ENCODE assay signal across 8 cellular contexts in genomic region chr15:94670436-94671034, GRCh38.
A peak's percentile ranks its signal among the peaks of the same experiment; 100 is the strongest.
DNase-seq lines count a peak whose midpoint lies in the region; ATAC-seq, FAIRE-seq and TF ChIP-seq lines count a peak whose summit lies in the region.

No MANE protein-coding gene starts in this region.

- no peak for TF ChIP-seq EP300 in GM12878 (IDR thresholded peaks at IDR 0.05; ENCODE audit: borderline replicate concordance in 1 of 2, control insufficient read depth in 1 of 2, low read depth in 2 of 2, low read length in 2 of 2)

- H3K4me2 ChIP-seq in GM12878 (ENCODE audit: control insufficient read depth, insufficient read depth): no peak overlapping the region

- BruUV-seq in GM12878 (replicated peaks; lab: Mats Ljungman, UMichigan): no TSS peak

- DNase-seq in AG04450 (ENCODE audit: low read depth, low spot score) (peak; percentile 6), GM13977 (ENCODE audit: low spot score) (peak; percentile 43), NCI-H146 (lab: John Stamatoyannopoulos, UW) (peak; percentile 35), GM12878 (ENCODE audit: low read depth, low spot score) (no peak), kidney epithelial cell (ENCODE audit: low read depth) (no peak), vagina (ENCODE audit: extremely low spot score in 2 of 2) (no peak)
- no peak for DNase-seq in activated CD4-positive, alpha-beta T cell treated with anti-CD3 and anti-CD28 coated beads for 48 hours

- no peaks in the 10 kb centered on the region for H3K4me1 ChIP-seq in GM12878 (ENCODE audit: control insufficient read depth, insufficient read depth, low read length)
- H3K4me1 ChIP-seq in vagina: peaks cover 12% of the 10 kb centered on the region

- TF ChIP-seq RAD21 in GM12878 (IDR thresholded peaks at IDR 0.05; ENCODE audit: insufficient read depth, low read depth, low read length): peak; percentile 79

- SMC1A ChIA-PET in GM12878 (lab: Charles Lee; ENCODE audit: uncharacterized antibody, unreplicated experiment): interaction anchor here (0.6 to 3.6 kb wide), 6 partner anchors 10 to 590 kb away, joined by 3 to 12 read pairs (median 4); no protein-coding TSS in a partner anchor

- no peak overlapping the region for H2AFZ ChIP-seq in GM12878 (ENCODE audit: control insufficient read depth, low read depth, low read length)

- in situ Hi-C loops in GM13977 (cut with MboI; ENCODE audit: low pct_unique_long_range_greater_than_20kb, low sequenced_read_pairs, unreplicated experiment) (no loop called here), GM12878 (cut with MboI) (no loop called here)

- intact Hi-C loops in GM12878 (cut with micrococcal nuclease; ENCODE audit: unreplicated experiment) (loop anchor here (5.0 kb wide), 1 partner anchor 357 kb away; no protein-coding TSS in a partner anchor), vagina (cut with DNase I) (loop anchor here (5.0 kb wide), 1 partner anchor 1672 kb away; no protein-coding TSS in a partner anchor)

- H3K27ac ChIP-seq in AG04450 (ENCODE audit: low read depth, low read length): no peak overlapping the region
- H3K27ac ChIP-seq in GM12878 (ENCODE audit: control insufficient read depth, insufficient read depth): no peak overlapping the region
- peak overlapping the region; percentile 63 for H3K27ac ChIP-seq in vagina

- H3K9me3 ChIP-seq in AG04450 (ENCODE audit: control insufficient read depth, insufficient read depth, low read length): no peaks in the 10 kb centered on the region
- H3K9me3 ChIP-seq in GM12878 (replicated peaks; ENCODE audit: control insufficient read depth, insufficient read depth, low read length): no peaks in the 10 kb centered on the region
- H3K9me3 ChIP-seq in vagina: no peaks in the 10 kb centered on the region

- FAIRE-seq in GM12878 (lab: Jason Lieb, UNC): no peak

- WGBS in GM12878 (ENCODE audit: insufficient coverage, insufficient replicate concordance, low lambda C conversion rate, missing lambda C conversion rate): 2% methylated on average over 3 of the region's 3 CpGs

- no peak for TF ChIP-seq POLR2A in GM12878 (IDR thresholded peaks at IDR 0.05; ENCODE audit: low read depth, low read length)
- TF ChIP-seq POLR2A in vagina (IDR thresholded peaks at IDR 0.05): no peak

- no peaks in the 10 kb centered on the region for H3K36me3 ChIP-seq in GM12878 (ENCODE audit: control insufficient read depth in 2 of 2, insufficient read depth in 2 of 2, low read length in 1 of 2)
- H3K36me3 ChIP-seq in kidney epithelial cell (ENCODE audit: control insufficient read depth, insufficient read depth, low read length): no peaks in the 10 kb centered on the region
- no peaks in the 10 kb centered on the region for H3K36me3 ChIP-seq in vagina

- H3K9ac ChIP-seq in GM12878 (ENCODE audit: control insufficient read depth, insufficient read depth, low read length): no peak overlapping the region

- no peaks in the 10 kb centered on the region for H3K79me2 ChIP-seq in GM12878 (ENCODE audit: control insufficient read depth, insufficient read depth, low read length)

- POLR2A ChIA-PET in AG04450 (lab: Yijun Ruan, JAX): no interaction called here
- POLR2A ChIA-PET in GM12878 (lab: Charles Lee): no interaction called here

- no peak overlapping the region for H3K4me3 ChIP-seq in AG04450 (ENCODE audit: low read depth, low read length)
- no peak overlapping the region for H3K4me3 ChIP-seq in GM12878
- no peak overlapping the region for H3K4me3 ChIP-seq in kidney epithelial cell (ENCODE audit: low read depth, low read length)
- no peak overlapping the region for H3K4me3 ChIP-seq in vagina

- CTCF ChIA-PET in AG04450 (lab: Charles Lee): interaction anchor here (0.6 to 5.1 kb wide), 15 partner anchors 13 to 1656 kb away, joined by 3 to 40 read pairs (median 4); no protein-coding TSS in a partner anchor
- CTCF ChIA-PET in GM12878 (lab: Yijun Ruan, JAX): interaction anchor here (0.7 to 2.1 kb wide), 15 partner anchors 9 to 1656 kb away, joined by 3 to 11 read pairs (median 3); no protein-coding TSS in a partner anchor

- RAD21 ChIA-PET in GM12878 (lab: Charles Lee; ENCODE audit: unreplicated experiment): interaction anchor here (1.0 kb wide), 1 partner anchor 8 kb away, joined by 3 read pairs; no protein-coding TSS in a partner anchor

- no peaks in the 10 kb centered on the region for H4K20me1 ChIP-seq in GM12878 (ENCODE audit: control insufficient read depth, insufficient read depth)

- H3K27me3 ChIP-seq in AG04450 (ENCODE audit: control insufficient read depth, insufficient read depth, low read length) (no peaks in the 10 kb centered on the region), GM12878 (replicated peaks in 1 of 2; ENCODE audit: control insufficient read depth in 2 of 2, insufficient read depth in 2 of 2, low read length in 1 of 2) (no peaks in the 10 kb centered on the region; a peak in 1 of 4 replicates), kidney epithelial cell (ENCODE audit: control insufficient read depth, insufficient read depth, low read length) (no peaks in the 10 kb centered on the region), vagina (no peaks in the 10 kb centered on the region)

- TF ChIP-seq CTCF in AG04450 (IDR thresholded peaks at IDR 0.05; ENCODE audit: low read depth, low read length) (peak; percentile 67), GM13977 (IDR thresholded peaks at IDR 0.05; ENCODE audit: extremely low read depth, insufficient read depth, missing control alignments) (peak; percentile 65), GM12878 (IDR thresholded peaks at IDR 0.05 in 2 of 3, conservative IDR thresholded peaks at IDR 0.05 in 1 of 3; ENCODE audit: control insufficient read depth in 2 of 3, extremely low read depth in 1 of 3, insufficient read depth in 1 of 3, low read depth in 3 of 3, low read length in 3 of 3) (peak; percentile 45 to 66 (median 53); a peak in 5 of 6 replicates), kidney epithelial cell (IDR thresholded peaks at IDR 0.05; ENCODE audit: insufficient read depth, low read length, poor library complexity, severe bottlenecking) (peak; percentile 64), vagina (IDR thresholded peaks at IDR 0.05) (peak; percentile 16 to 79 (median 63))

- ATAC-seq in GM12878 (peak; percentile 60), GM21723 (IDR thresholded peaks at IDR 0.05; ENCODE audit: unreplicated experiment) (no peak)

TF ChIP-seq in GM12878, 131 proteins besides CTCF, POLR2A, EP300 and RAD21:
- TF ChIP-seq FOS (IDR thresholded peaks at IDR 0.05; ENCODE audit: borderline replicate concordance, extremely low read depth, insufficient read length) (no peak), SMC3 (IDR thresholded peaks at IDR 0.05; ENCODE audit: borderline replicate concordance, low read length) (peak; percentile 63; the same call in 1 of the 2 replicates)
- TF ChIP-seq, protein P1, sequence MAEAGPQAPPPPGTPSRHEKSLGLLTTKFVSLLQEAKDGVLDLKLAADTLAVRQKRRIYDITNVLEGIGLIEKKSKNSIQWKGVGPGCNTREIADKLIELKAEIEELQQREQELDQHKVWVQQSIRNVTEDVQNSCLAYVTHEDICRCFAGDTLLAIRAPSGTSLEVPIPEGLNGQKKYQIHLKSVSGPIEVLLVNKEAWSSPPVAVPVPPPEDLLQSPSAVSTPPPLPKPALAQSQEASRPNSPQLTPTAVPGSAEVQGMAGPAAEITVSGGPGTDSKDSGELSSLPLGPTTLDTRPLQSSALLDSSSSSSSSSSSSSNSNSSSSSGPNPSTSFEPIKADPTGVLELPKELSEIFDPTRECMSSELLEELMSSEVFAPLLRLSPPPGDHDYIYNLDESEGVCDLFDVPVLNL (IDR thresholded peaks at IDR 0.05; ENCODE audit: low read depth, low read length): no peak

Comparison
In these comparisons a context has a peak if more than half of its experiments do, and no peak if none do; other contexts are left out.
1. DNase-seq: peak in AG04450 (single experiment), GM13977 (single experiment) and NCI-H146 (single experiment); none in GM12878 (single experiment), kidney epithelial cell (single experiment), vagina (0 of 2) and activated CD4-positive, alpha-beta T cell treated with anti-CD3 and anti-CD28 coated beads for 48 hours (single experiment).
2. Peak in every context shown above with its lines, with median percentiles within 50 percentile points of each other: CTCF ChIP-seq.